9 cellular contexts compared by ENCODE assay signal in the genomic region with DNA sequence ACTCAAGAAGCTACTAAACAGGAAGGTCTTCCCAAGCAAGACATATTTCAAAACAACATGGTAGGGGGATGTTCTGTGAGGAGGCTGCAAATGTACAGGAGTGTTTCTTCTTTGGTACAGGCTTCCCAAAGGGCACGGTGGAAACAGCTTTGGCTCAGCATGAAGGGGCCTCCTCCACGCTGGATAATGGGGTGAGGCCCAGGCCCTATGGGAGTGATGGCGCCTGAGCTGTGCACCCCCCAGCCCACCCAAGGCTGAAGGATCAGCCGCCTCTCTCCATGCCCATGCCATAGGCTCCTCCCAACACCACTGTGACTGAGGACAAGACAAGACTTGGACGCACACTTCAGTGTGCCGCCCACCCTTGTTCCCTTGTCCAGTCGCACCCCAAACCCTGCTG. TPM values are rescaled to one million over a fixed set of nuclear protein-coding genes. Genes with fewer than 3 reads are reported as not detected.
"Had no signal": no experiment of that assay in that cellular context is flagged by ENCODE, and none has a peak within 500 bp of the region (broad histone marks: within the 10 kb centered on the region; RNA-seq: fewer than 3 reads in every experiment).

No MANE protein-coding gene starts in this region.

- H3K4me3 Mint-ChIP-seq: IgD-negative memory B cell had no signal

- DNase-seq: IMR-90, KBM-7, KG1 had no signal

- H3K36me3 Mint-ChIP-seq: IgD-negative memory B cell had no signal

- H3K9me3 Mint-ChIP-seq: IgD-negative memory B cell had no signal

- H3K27ac ChIP-seq: HL-60 had no signal

- H3K4me3 ChIP-seq: K562 had no signal

RNA-seq across cellular contexts. Expression of a gene that starts 6.8 kb away (rescaled TPM):
- total RNA-seq: HepG2, HT-29, HT1080, IMR-90, K562 had no signal

RNA-seq across cellular contexts. Expression of a gene that starts 24.6 kb away (rescaled TPM):
- total RNA-seq: HepG2, HT-29, HT1080, IMR-90, K562 had no signal

RNA-seq across cellular contexts. Expression of a gene that starts 49.4 kb away (rescaled TPM):
- total RNA-seq: HepG2, HT-29, HT1080, IMR-90, K562 had no signal
